In genomic region chr10:128116851-128117615, GRCh38 we compare ENCODE assay signal across 15 cellular contexts. TPM values are rescaled to one million over a fixed set of nuclear protein-coding genes. Genes with fewer than 3 reads are reported as not detected.
DNase-seq lines count a peak whose midpoint lies in the region; ATAC-seq and TF ChIP-seq lines count a peak whose summit lies in the region.
"Had no signal": no experiment of that assay in that cellular context is flagged by ENCODE, and none has a peak within 500 bp of the region (broad histone marks: within the 10 kb centered on the region; RNA-seq: fewer than 3 reads in every experiment).

No MANE protein-coding gene starts in this region.

- H3K9me1 ChIP-seq in IMR-90 (ENCODE audit: insufficient read depth, low read length): 0 out of 2 replicates have a peak, but pooled peaks cover 2% of the 10 kb centered on the region

- no peaks in the 10 kb centered on the region for H3K4me1 ChIP-seq in IMR-90 (ENCODE audit: control insufficient read depth, insufficient read depth, low read length)

- no peak overlapping the region for H3K18ac ChIP-seq in IMR-90 (ENCODE audit: low read depth, low read length)

- no peak overlapping the region for H3K4ac ChIP-seq in IMR-90 (ENCODE audit: low read depth, low read length)

- no peak overlapping the region for H2BK5ac ChIP-seq in IMR-90 (ENCODE audit: low read depth, low read length, poor library complexity, severe bottlenecking)

- H4K20me1 ChIP-seq in IMR-90 (ENCODE audit: insufficient read depth, low read length): no peaks in the 10 kb centered on the region; the same call in 1 of the 2 replicates

- in situ Hi-C loops in IMR-90 (cut with MboI; ENCODE audit: low sequenced_read_pairs): no loop called here

- no peaks in the 10 kb centered on the region for H3K9me3 Mint-ChIP-seq in chondrocyte (ENCODE audit: low read depth)
- H3K9me3 Mint-ChIP-seq: activated naive CD4-positive, alpha-beta T cell treated with anti-CD3 and anti-CD28 coated beads, Interleukin-2, amount 10 ng/mL, durations not matched to agents 7 days and 5 days; nephron; stimulated activated naive CD8-positive, alpha-beta T cell treated with anti-CD3 and anti-CD28 coated beads, Interleukin-15, amount 100 ng/mL, for 72 hours had no signal

- no peak overlapping the region for H3K4me3 Mint-ChIP-seq in chondrocyte (ENCODE audit: unreplicated experiment)
- H3K4me3 Mint-ChIP-seq: activated CD8-positive, alpha-beta memory T cell treated with anti-CD3 and anti-CD28 coated beads, Interleukin-2, amount 10 ng/mL, durations not matched to agents 7 days and 5 days; activated naive CD4-positive, alpha-beta T cell treated with anti-CD3 and anti-CD28 coated beads, Interleukin-2, amount 10 ng/mL, durations not matched to agents 7 days and 5 days; nephron; stimulated activated naive CD8-positive, alpha-beta T cell treated with anti-CD3 and anti-CD28 coated beads, Interleukin-15, amount 100 ng/mL, for 72 hours had no signal

- H2BK15ac ChIP-seq in IMR-90 (ENCODE audit: low read depth, low read length): no peak overlapping the region

- no peak overlapping the region for H4K91ac ChIP-seq in IMR-90 (ENCODE audit: insufficient read depth, low read depth, low read length)

- peaks cover 30 to 34% of the 10 kb centered on the region in 2 experiments for H3K79me1 ChIP-seq in IMR-90 (ENCODE audit: low read depth in 1 of 2, low read length in 2 of 2)

- no peak overlapping the region for H4K5ac ChIP-seq in IMR-90 (ENCODE audit: low read depth, low read length)

- H3K23ac ChIP-seq in IMR-90 (ENCODE audit: low read depth, low read length): no peak overlapping the region

- H3K9ac ChIP-seq in IMR-90 (ENCODE audit: low read depth, low read length): no peak overlapping the region

- CTCF ChIA-PET in GM10248 (lab: Yijun Ruan, JAX): interaction anchor here (1.0 to 2.8 kb wide), 8 partner anchors 9 to 105 kb away, joined by 3 to 11 read pairs (median 4); no protein-coding TSS in a partner anchor
- CTCF ChIA-PET in IMR-90 (lab: Yijun Ruan, JAX): interaction anchor here (1.2 to 1.5 kb wide), 4 partner anchors 10 to 36 kb away, joined by 3 to 6 read pairs (median 4); no protein-coding TSS in a partner anchor

- H2AK9ac ChIP-seq in IMR-90 (replicated peaks; ENCODE audit: low read depth, low read length, poor library complexity): no peak overlapping the region

- dilution Hi-C loops in IMR-90 (cut with HindIII; ENCODE audit: low sequenced_read_pairs, unreplicated experiment): no loop called here

- H3K27ac ChIP-seq in IMR-90 (ENCODE audit: insufficient read depth, low read length): no peak overlapping the region

- H3K9me3 ChIP-seq in IMR-90 (ENCODE audit: control insufficient read depth, insufficient read depth, low read length): no peaks in the 10 kb centered on the region

- ATAC-seq in IMR-90 (ENCODE audit: low read depth) (no peak), HG02938 (IDR thresholded peaks at IDR 0.05; ENCODE audit: unreplicated experiment) (no peak), GM21825 (IDR thresholded peaks at IDR 0.05; ENCODE audit: unreplicated experiment) (no peak)
- ATAC-seq: activated CD8-positive, alpha-beta memory T cell treated with anti-CD3 and anti-CD28 coated beads, Interleukin-2, amount 10 ng/mL, durations not matched to agents 7 days and 5 days; esophagus mucosa; stimulated activated naive CD8-positive, alpha-beta T cell treated with anti-CD3 and anti-CD28 coated beads, Interleukin-15, amount 100 ng/mL, for 72 hours had no signal

- 47% methylated on average over 3 of the region's 13 CpGs; no CpG with 5 or more reads in 1 of the 2 experiments for WGBS in IMR-90 (ENCODE audit: extremely low coverage in 2 of 2, insufficient read length in 1 of 2), 2 experiments

- no peak overlapping the region for H2BK120ac ChIP-seq in IMR-90 (ENCODE audit: low read depth, low read length)

- no peak overlapping the region for H3K56ac ChIP-seq in IMR-90 (ENCODE audit: extremely low read depth, insufficient read depth, low read length)

- no peak overlapping the region for H2AK5ac ChIP-seq in IMR-90 (ENCODE audit: low read depth, low read length)

- no peak for DNase-seq in GM10248 (ENCODE audit: extremely low spot score)
- no peak for DNase-seq in IMR-90
- no peak for DNase-seq in chondrocyte (ENCODE audit: low spot score)
- DNase-seq in renal cortical epithelial cell (ENCODE audit: low read depth): peak; percentile 30
- no peak for DNase-seq in iPS-NIHi7 (ENCODE audit: extremely low spot score)
- DNase-seq: activated CD8-positive, alpha-beta memory T cell treated with anti-CD3 and anti-CD28 coated beads, Interleukin-2, amount 10 ng/mL, durations not matched to agents 7 days and 5 days; activated naive CD4-positive, alpha-beta T cell treated with anti-CD3 and anti-CD28 coated beads, Interleukin-2, amount 10 ng/mL, durations not matched to agents 7 days and 5 days; central memory CD4-positive, alpha-beta T cell; NCI-H1436 treated with DMSO at 0.1 percent for 48 hours; NCI-H345; stimulated activated naive CD8-positive, alpha-beta T cell treated with anti-CD3 and anti-CD28 coated beads, Interleukin-15, amount 100 ng/mL, for 72 hours had no signal

- TF ChIP-seq CTCF in GM10248 (IDR thresholded peaks at IDR 0.05; ENCODE audit: control extremely low read depth, extremely low read depth, low read depth, missing control alignments) (peak; percentile 24), IMR-90 (conservative IDR thresholded peaks at IDR 0.05; ENCODE audit: low read depth, low read length) (no peak), chondrocyte (IDR thresholded peaks at IDR 0.05) (peak; percentile 30)

- no peak overlapping the region for H3K4me3 ChIP-seq in IMR-90 (ENCODE audit: insufficient read depth, low read depth, low read length)

- POLR2A ChIA-PET in GM10248 (lab: Yijun Ruan, JAX): no interaction called here
- POLR2A ChIA-PET in IMR-90 (lab: Charles Lee; ENCODE audit: unreplicated experiment): interaction anchor here (0.6 kb wide), 1 partner anchor 22 kb away, joined by 6 read pairs; no protein-coding TSS in a partner anchor

- no peak for TF ChIP-seq POLR2A in IMR-90 (IDR thresholded peaks at IDR 0.05; ENCODE audit: low read depth, low read length)

- H3K14ac ChIP-seq in IMR-90 (replicated peaks; ENCODE audit: low read depth, low read length): no peak overlapping the region

- no TSS peak for BruUV-seq in IMR-90 (replicated peaks; lab: Mats Ljungman, UMichigan)

- no peaks in the 10 kb centered on the region for H3K27me3 ChIP-seq in IMR-90 (ENCODE audit: control insufficient read depth, insufficient read depth, low read length)

- no peak overlapping the region for H3K27ac Mint-ChIP-seq in chondrocyte (ENCODE audit: unreplicated experiment)
- H3K27ac Mint-ChIP-seq: activated CD8-positive, alpha-beta memory T cell treated with anti-CD3 and anti-CD28 coated beads, Interleukin-2, amount 10 ng/mL, durations not matched to agents 7 days and 5 days; activated naive CD4-positive, alpha-beta T cell treated with anti-CD3 and anti-CD28 coated beads, Interleukin-2, amount 10 ng/mL, durations not matched to agents 7 days and 5 days; nephron; stimulated activated naive CD8-positive, alpha-beta T cell treated with anti-CD3 and anti-CD28 coated beads, Interleukin-15, amount 100 ng/mL, for 72 hours had no signal

- H3K4me1 Mint-ChIP-seq in chondrocyte (ENCODE audit: low read depth): no peaks in the 10 kb centered on the region
- H3K4me1 Mint-ChIP-seq: nephron had no signal

- H2AFZ ChIP-seq in IMR-90 (replicated peaks; ENCODE audit: low read length, poor library complexity): no peak overlapping the region

- H2BK20ac ChIP-seq in IMR-90 (ENCODE audit: low read depth, low read length): no peak overlapping the region

- H3K27me3 Mint-ChIP-seq in chondrocyte (ENCODE audit: low read depth): no peaks in the 10 kb centered on the region
- H3K27me3 Mint-ChIP-seq: activated CD8-positive, alpha-beta memory T cell treated with anti-CD3 and anti-CD28 coated beads, Interleukin-2, amount 10 ng/mL, durations not matched to agents 7 days and 5 days; activated naive CD4-positive, alpha-beta T cell treated with anti-CD3 and anti-CD28 coated beads, Interleukin-2, amount 10 ng/mL, durations not matched to agents 7 days and 5 days had no signal

- H4K8ac ChIP-seq in IMR-90 (ENCODE audit: low read depth in 2 of 2, low read length in 2 of 2): no peak overlapping the region

- peaks cover 2% of the 10 kb centered on the region for H3K36me3 Mint-ChIP-seq in chondrocyte (ENCODE audit: low read depth)

- H3K36me3 ChIP-seq in IMR-90 (ENCODE audit: control insufficient read depth, insufficient read depth, low read length): peaks cover 14% of the 10 kb centered on the region

- TF ChIP-seq RAD21 in IMR-90 (IDR thresholded peaks at IDR 0.05; ENCODE audit: low read length): no peak

- intact Hi-C loops in IMR-90 (cut with micrococcal nuclease): no loop called here

- H3K4me2 ChIP-seq in IMR-90 (ENCODE audit: low read depth, low read length): no peak overlapping the region

TF ChIP-seq in IMR-90, 13 proteins besides CTCF, POLR2A, EP300 and RAD21:
- no peak for TF ChIP-seq CEBPB (IDR thresholded peaks at IDR 0.05; ENCODE audit: low read depth, low read length)
- TF ChIP-seq MAFK (IDR thresholded peaks at IDR 0.05; ENCODE audit: low read depth, low read length): peak; percentile 86
- no peak for TF ChIP-seq USF2 (IDR thresholded peaks at IDR 0.05; ENCODE audit: low read depth, low read length)

RNA-seq across cellular contexts. Expression of gene MKI67, which starts 9.2 kb away (rescaled TPM):
- total RNA-seq in IMR-90 (2012; rRNA removed) (36.4 and 39.2 TPM in 2 replicates), chondrocyte (11.7 to 18.3 TPM (median 17.1 TPM) in 3 replicates), renal cortical epithelial cell (0.75 and 5.2 TPM in 2 replicates)
- 13.0 and 13.5 TPM in 2 replicates for polyA plus RNA-seq in IMR-90 (2012; rRNA removed)
- polyA plus RNA-seq in IMR-90 (2012; cell fraction: cytosol; rRNA removed): 2.6 and 4.3 TPM in 2 replicates
- 3.8 and 11.3 TPM in 2 replicates for polyA plus RNA-seq in IMR-90 (2012; cell fraction: nucleus; rRNA removed; ENCODE audit: low replicate concordance)
